9 cellular contexts compared by ENCODE assay signal in genomic region chr4:105194328-105195231, GRCh38. TPM values are rescaled to one million over a fixed set of nuclear protein-coding genes. Genes with fewer than 3 reads are reported as not detected.
DNase-seq lines count a peak whose midpoint lies in the region; ATAC-seq, FAIRE-seq and TF ChIP-seq lines count a peak whose summit lies in the region.
"Had no signal": no experiment of that assay in that cellular context is flagged by ENCODE, and none has a peak within 500 bp of the region (broad histone marks: within the 10 kb centered on the region; RNA-seq: fewer than 3 reads in every experiment).

No MANE protein-coding gene starts in this region.

- DNase-seq in GM12892 (ENCODE audit: insufficient read length) (no peak), choroid plexus epithelial cell (ENCODE audit: low read depth) (peak; percentile 69), NCI-H1930 (lab: John Stamatoyannopoulos, UW) (no peak), NCI-H345 (lab: John Stamatoyannopoulos, UW) (no peak), COLO829 (ENCODE audit: low spot score) (no peak), mesenteric fat pad (ENCODE audit: low spot score) (no peak)
- DNase-seq: cerebellar nuclear complex had no signal

- no peak for TF ChIP-seq POLR2A in GM12892 (IDR thresholded peaks at IDR 0.05; ENCODE audit: low read depth, low read length)

- TF ChIP-seq CTCF in choroid plexus epithelial cell (conservative IDR thresholded peaks at IDR 0.05; ENCODE audit: low read depth, low read length): no peak

- ATAC-seq in GM19468 (IDR thresholded peaks at IDR 0.05; ENCODE audit: extremely low read depth, unreplicated experiment) (peak; percentile 80), HG03108 (IDR thresholded peaks at IDR 0.05; ENCODE audit: unreplicated experiment) (peak; percentile 75)

- FAIRE-seq in GM12892 (lab: Jason Lieb, UNC): peak; percentile 91

- no peak overlapping the region for H3K4me3 ChIP-seq in choroid plexus epithelial cell (ENCODE audit: low read depth, low read length)

RNA-seq across cellular contexts. Expression of gene TET2, which starts 47.9 kb away (rescaled TPM):
- polyA plus RNA-seq in GM12892 (2012; ENCODE audit: missing spikeins): 11.5 TPM
- total RNA-seq in mesenteric fat pad: 23.9 TPM
